In the genomic region with DNA sequence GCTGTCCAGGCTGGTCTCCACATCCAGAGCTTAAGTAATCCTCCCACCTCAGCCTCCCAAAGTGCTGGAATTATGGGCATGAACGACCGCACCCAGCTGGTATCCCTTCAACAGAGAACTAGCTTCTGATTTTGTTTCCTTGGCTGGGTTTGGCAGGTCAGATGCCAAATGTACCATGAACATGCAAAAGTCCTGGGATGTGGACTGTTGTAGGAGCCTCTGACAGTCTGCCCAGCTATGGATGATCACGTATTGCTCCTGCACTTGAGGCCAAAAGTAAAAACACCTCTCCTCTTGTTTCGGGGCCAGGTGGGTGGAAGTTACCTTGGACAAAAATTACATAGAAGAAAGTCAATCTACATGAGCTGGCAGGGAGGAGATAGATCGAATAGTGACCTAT, we compare ENCODE assay signal across 28 cellular contexts.
"Had no signal": no experiment of that assay in that cellular context is flagged by ENCODE, and none has a peak within 500 bp of the region (broad histone marks: within the 10 kb centered on the region; RNA-seq: fewer than 3 reads in every experiment).

No MANE protein-coding gene starts in this region.

- ATAC-seq: left ventricle myocardium superior; lower lobe of right lung; naive thymus-derived CD8-positive, alpha-beta T cell; right cardiac atrium; stimulated activated memory B cell treated with anti-CD40 and anti-IgM and Interleukin-4, amounts not matched to agents 10 μg/mL and 1 μg/mL and 100 μg/mL, for 72 hours; stimulated activated naive CD8-positive, alpha-beta T cell treated with anti-CD3 and anti-CD28 coated beads, Interleukin-15, amount 100 ng/mL, for 72 hours; upper lobe of right lung had no signal

- H3K36me3 ChIP-seq: lower lobe of right lung, pancreas, prostate gland, sigmoid colon, spleen, tibial nerve, upper lobe of right lung had no signal

- H3K9me3 ChIP-seq: lower lobe of right lung, pancreas, prostate gland, upper lobe of right lung had no signal

- FAIRE-seq: islet of Langerhans, pancreas, small intestine, urothelium cell line had no signal

- H3K27me3 Mint-ChIP-seq: stimulated activated naive CD8-positive, alpha-beta T cell treated with anti-CD3 and anti-CD28 coated beads, Interleukin-15, amount 100 ng/mL, for 72 hours had no signal

- H3K4me3 ChIP-seq: lower lobe of right lung, pancreas, prostate gland, sigmoid colon, spleen, tibial nerve, upper lobe of right lung had no signal

- H3K36me3 Mint-ChIP-seq: stimulated activated memory B cell treated with anti-CD40 and anti-IgM and Interleukin-4, amounts not matched to agents 10 μg/mL and 1 μg/mL and 100 μg/mL, for 72 hours had no signal

- H3K27me3 ChIP-seq: spleen, tibial nerve, upper lobe of right lung had no signal

- H3K27ac ChIP-seq: lower lobe of right lung, sigmoid colon, spleen, tibial nerve, upper lobe of right lung had no signal

- H3K27ac Mint-ChIP-seq: immature natural killer cell; naive thymus-derived CD8-positive, alpha-beta T cell; nephron; stimulated activated memory B cell treated with anti-CD40 and anti-IgM and Interleukin-4, amounts not matched to agents 10 μg/mL and 1 μg/mL and 100 μg/mL, for 72 hours had no signal

- H3K9me3 Mint-ChIP-seq: neural crest cell had no signal

- H3K4me1 ChIP-seq: lower lobe of right lung, pancreas, prostate gland, spleen, tibial nerve, upper lobe of right lung had no signal

- DNase-seq: hypothalamus; immature natural killer cell; left ventricle myocardium superior; lower lobe of right lung; mammary epithelial cell; mesenchymal stem cell; naive thymus-derived CD8-positive, alpha-beta T cell; pancreas; posterior cingulate gyrus; retina; right cardiac atrium; sigmoid colon; small intestine; spleen; stimulated activated CD4-positive, alpha-beta T cell treated with anti-CD3 and anti-CD28 coated beads, Interleukin-2, amount 100 ng/mL, for 48 hours; stimulated activated CD4-positive, alpha-beta T cell treated with anti-CD3 and anti-CD28 coated beads, Interleukin-4, amount 100 ng/mL, for 4 hours; stimulated activated CD8-positive, alpha-beta memory T cell treated with anti-CD3 and anti-CD28 coated beads, Interleukin-4, amount 100 ng/mL, for 48 hours; stimulated activated naive CD4-positive, alpha-beta T cell treated with Interleukin-2 at 50 U/mL for 16 hours; stimulated activated naive CD8-positive, alpha-beta T cell treated with anti-CD3 and anti-CD28 coated beads, Interleukin-15, amount 100 ng/mL, for 72 hours; substantia nigra; upper lobe of right lung had no signal

- H3K4me1 Mint-ChIP-seq: immature natural killer cell; naive thymus-derived CD8-positive, alpha-beta T cell; neural crest cell; stimulated activated memory B cell treated with anti-CD40 and anti-IgM and Interleukin-4, amounts not matched to agents 10 μg/mL and 1 μg/mL and 100 μg/mL, for 72 hours; stimulated activated naive CD8-positive, alpha-beta T cell treated with anti-CD3 and anti-CD28 coated beads, Interleukin-15, amount 100 ng/mL, for 72 hours had no signal

- H3K4me3 Mint-ChIP-seq: immature natural killer cell; naive thymus-derived CD8-positive, alpha-beta T cell; nephron; neural crest cell; stimulated activated memory B cell treated with anti-CD40 and anti-IgM and Interleukin-4, amounts not matched to agents 10 μg/mL and 1 μg/mL and 100 μg/mL, for 72 hours; stimulated activated naive CD8-positive, alpha-beta T cell treated with anti-CD3 and anti-CD28 coated beads, Interleukin-15, amount 100 ng/mL, for 72 hours had no signal
